Comparison of ENCODE assay signal across 8 cellular contexts in the genomic region with DNA sequence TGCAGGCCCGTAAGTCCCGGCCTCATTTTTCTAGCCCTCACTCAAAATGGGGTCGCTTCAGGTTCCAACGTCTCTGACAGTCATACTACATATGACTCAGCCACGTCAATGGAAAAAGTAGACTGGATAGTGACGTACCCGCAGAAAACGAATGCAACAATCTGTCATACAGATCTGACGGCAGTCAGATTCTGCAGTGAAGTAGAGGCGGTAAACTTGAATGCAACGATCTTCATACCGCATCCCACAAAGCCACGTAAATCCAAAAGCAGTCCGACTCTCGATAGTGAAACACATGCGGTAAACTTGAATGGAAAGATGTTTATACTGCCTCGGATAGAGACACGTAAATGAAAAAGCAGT. TPM values are rescaled to one million over a fixed set of nuclear protein-coding genes. Genes with fewer than 3 reads are reported as not detected.
DNase-seq lines count a peak whose midpoint lies in the region; ATAC-seq and TF ChIP-seq lines count a peak whose summit lies in the region.

No MANE protein-coding gene starts in this region.

- H3K36me3 ChIP-seq in HUES48 (ENCODE audit: control insufficient read depth, insufficient read depth, low read length) (no peaks in the 10 kb centered on the region), RWPE2 (ENCODE audit: low read depth) (no peaks in the 10 kb centered on the region), prostate gland (no peaks in the 10 kb centered on the region)

- H3K4me3 ChIP-seq in HUES48 (ENCODE audit: low read depth, low read length): peak overlapping the region; percentile 77
- peak overlapping the region; percentile 47 for H3K4me3 ChIP-seq in RWPE2 (ENCODE audit: severe bottlenecking)
- H3K4me3 ChIP-seq in prostate gland: peak overlapping the region; percentile 38 to 43

- no peaks in the 10 kb centered on the region for H3K9me3 ChIP-seq in HUES48 (ENCODE audit: control insufficient read depth, insufficient read depth, low read length)
- no peaks in the 10 kb centered on the region for H3K9me3 ChIP-seq in RWPE2 (ENCODE audit: severe bottlenecking)
- no peaks in the 10 kb centered on the region for H3K9me3 ChIP-seq in prostate gland

- DNase-seq in RWPE2 (ENCODE audit: low spot score): no peak
- DNase-seq in activated naive CD4-positive, alpha-beta T cell (lab: John Stamatoyannopoulos, UW): peak in 3 of 4 experiments; percentile 30 to 43 (median 36)
- DNase-seq in glomerular visceral epithelial cell (ENCODE audit: extremely low spot score): peak; percentile 61
- DNase-seq in prostate gland (ENCODE audit: low spot score): peak; percentile 41
- no peak for DNase-seq in T1000 (lab: John Stamatoyannopoulos, UW)

- WGBS in prostate gland: 35% methylated on average over 18 of the region's 18 CpGs

- H3K27ac ChIP-seq in 22Rv1 (peak overlapping the region; percentile 93), HUES48 (ENCODE audit: low read depth, low read length) (peak overlapping the region; percentile 97), RWPE2 (ENCODE audit: poor library complexity, severe bottlenecking) (peak overlapping the region; percentile 91), prostate gland (peak overlapping the region; percentile 91 to 94)

- TF ChIP-seq CTCF in 22Rv1 (IDR thresholded peaks at IDR 0.05) (no peak), RWPE2 (IDR thresholded peaks at IDR 0.05; ENCODE audit: poor library complexity, severe bottlenecking) (no peak), prostate gland (IDR thresholded peaks at IDR 0.05) (no peak)

- peaks cover 35% of the 10 kb centered on the region for H3K27me3 ChIP-seq in HUES48 (ENCODE audit: control insufficient read depth, insufficient read depth, low read length)
- no peaks in the 10 kb centered on the region for H3K27me3 ChIP-seq in RWPE2 (ENCODE audit: insufficient read depth, poor library complexity, severe bottlenecking)
- H3K27me3 ChIP-seq in prostate gland (replicated peaks; ENCODE audit: insufficient read depth): no peaks in the 10 kb centered on the region

- ATAC-seq in GM19023 (IDR thresholded peaks at IDR 0.05; ENCODE audit: unreplicated experiment) (peak; percentile 16), RWPE2 (ENCODE audit: low read depth) (peak; percentile 4; the same call in 1 of the 3 replicates)

- peak; percentile 10 for TF ChIP-seq POLR2A in prostate gland (IDR thresholded peaks at IDR 0.05)

- peaks cover 22% of the 10 kb centered on the region for H3K4me1 ChIP-seq in HUES48 (ENCODE audit: control insufficient read depth, insufficient read depth, low read length)
- peaks cover 16% of the 10 kb centered on the region for H3K4me1 ChIP-seq in RWPE2 (ENCODE audit: insufficient read depth, poor library complexity, severe bottlenecking)
- peaks cover 5% of the 10 kb centered on the region for H3K4me1 ChIP-seq in prostate gland (replicated peaks)

- intact Hi-C loops in prostate gland (cut with DNase I): loop anchor here (2.0 kb wide), 1 partner anchor 190 kb away; the partner anchor contains the start of gene NBR1

- H3K9ac ChIP-seq in HUES48 (ENCODE audit: low read depth, low read length): peak overlapping the region; percentile 45

RNA-seq across cellular contexts. Expression of gene ARL4D, which starts 38.4 kb away (rescaled TPM):
- 10 to 100 TPM in 1 of 2 donors, 1 to 10 TPM in 1; 4.8 to 17.2 TPM for total RNA-seq in prostate gland

Comparison
In these comparisons a context has a peak if more than half of its experiments do, and no peak if none do; other contexts are left out.
1. DNase-seq: peak in activated naive CD4-positive, alpha-beta T cell (3 of 4), glomerular visceral epithelial cell (single experiment) and prostate gland (single experiment); none in RWPE2 (single experiment) and T1000 (single experiment).
2. Peak in every context shown above with its lines, with median percentiles within 50 percentile points of each other: H3K27ac ChIP-seq and H3K4me3 ChIP-seq.